In the genomic region with DNA sequence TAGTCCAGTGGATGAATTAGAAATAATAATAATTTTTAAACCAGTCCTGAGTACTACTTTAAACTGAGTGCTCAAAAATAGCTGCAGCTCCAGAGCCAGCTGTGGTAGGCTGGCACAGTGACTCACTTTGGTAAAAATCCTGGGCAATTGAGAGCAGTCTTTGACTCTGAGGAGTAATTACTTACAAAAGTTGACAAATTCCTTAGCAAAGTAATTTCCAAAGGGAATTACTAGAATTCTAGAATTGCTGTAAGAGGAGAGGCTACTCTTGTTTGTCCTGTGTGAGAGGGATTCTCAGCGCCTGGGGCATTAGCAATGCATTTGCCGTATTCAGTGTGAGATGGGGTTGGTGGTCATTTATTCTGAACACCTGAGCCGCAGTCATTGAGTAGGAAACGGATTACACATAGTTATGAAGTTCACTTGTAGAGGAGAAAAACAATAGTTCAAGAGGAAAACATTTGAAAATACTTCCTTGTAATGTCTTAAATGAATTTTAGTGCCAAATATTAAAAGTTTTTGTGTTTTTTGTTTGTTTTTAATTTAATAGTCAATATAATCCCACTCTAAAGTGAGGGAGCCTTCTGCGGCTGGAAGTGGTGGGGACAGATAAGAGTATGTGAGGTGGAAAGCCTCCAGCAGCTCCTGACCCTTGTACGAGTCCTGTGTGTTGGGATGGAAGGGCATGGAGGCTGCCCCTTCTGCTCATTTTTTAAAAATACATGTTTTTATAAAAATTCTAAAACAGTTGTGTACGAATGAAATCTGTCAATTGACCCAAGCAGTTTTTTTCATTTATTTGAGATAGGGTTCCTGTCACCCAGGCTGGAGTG, we compare ENCODE assay signal across 1 cellular context.
TF ChIP-seq lines count a peak whose summit lies in the region.

No MANE protein-coding gene starts in this region.

TF ChIP-seq in A549, 52 proteins besides CTCF, POLR2A, EP300 and RAD21 (continued from another document):
- TF ChIP-seq, protein P1, sequence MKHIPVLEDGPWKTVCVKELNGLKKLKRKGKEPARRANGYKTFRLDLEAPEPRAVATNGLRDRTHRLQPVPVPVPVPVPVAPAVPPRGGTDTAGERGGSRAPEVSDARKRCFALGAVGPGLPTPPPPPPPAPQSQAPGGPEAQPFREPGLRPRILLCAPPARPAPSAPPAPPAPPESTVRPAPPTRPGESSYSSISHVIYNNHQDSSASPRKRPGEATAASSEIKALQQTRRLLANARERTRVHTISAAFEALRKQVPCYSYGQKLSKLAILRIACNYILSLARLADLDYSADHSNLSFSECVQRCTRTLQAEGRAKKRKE (CRISPR knock-in tag; IDR thresholded peaks at IDR 0.05; ENCODE audit: low read depth) = no peak
- TF ChIP-seq, protein P2, sequence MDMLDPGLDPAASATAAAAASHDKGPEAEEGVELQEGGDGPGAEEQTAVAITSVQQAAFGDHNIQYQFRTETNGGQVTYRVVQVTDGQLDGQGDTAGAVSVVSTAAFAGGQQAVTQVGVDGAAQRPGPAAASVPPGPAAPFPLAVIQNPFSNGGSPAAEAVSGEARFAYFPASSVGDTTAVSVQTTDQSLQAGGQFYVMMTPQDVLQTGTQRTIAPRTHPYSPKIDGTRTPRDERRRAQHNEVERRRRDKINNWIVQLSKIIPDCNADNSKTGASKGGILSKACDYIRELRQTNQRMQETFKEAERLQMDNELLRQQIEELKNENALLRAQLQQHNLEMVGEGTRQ (IDR thresholded peaks at IDR 0.05) = no peak
- no peak for TF ChIP-seq GATA3 (IDR thresholded peaks at IDR 0.05; ENCODE audit: borderline replicate concordance)
- TF ChIP-seq FOXS1 (CRISPR knock-in tag; IDR thresholded peaks at IDR 0.05) = no peak
- TF ChIP-seq CHD2 (IDR thresholded peaks at IDR 0.05; ENCODE audit: low read length, partially characterized antibody) = no peak
- TF ChIP-seq EHMT2 (IDR thresholded peaks at IDR 0.05; ENCODE audit: low read depth) = no peak
- TF ChIP-seq BHLHE40 (IDR thresholded peaks at IDR 0.05; ENCODE audit: low read depth, low read length) = no peak
- no peak for TF ChIP-seq RCOR1 (IDR thresholded peaks at IDR 0.05; ENCODE audit: low read depth, low read length)
- TF ChIP-seq KDM1A (IDR thresholded peaks at IDR 0.05; ENCODE audit: low read depth) = no peak
- TF ChIP-seq MAZ (IDR thresholded peaks at IDR 0.05; ENCODE audit: borderline replicate concordance, low read depth, low read length) = no peak
- peak; percentile 59 for TF ChIP-seq HOXA7 (CRISPR knock-in tag; IDR thresholded peaks at IDR 0.05)
- peak; percentile 7 to 47; a peak in 3 of 5 replicates for TF ChIP-seq JUN (IDR thresholded peaks at IDR 0.05)
- TF ChIP-seq CEBPB (IDR thresholded peaks at IDR 0.05) = no peak
- TF ChIP-seq RARB (CRISPR knock-in tag; IDR thresholded peaks at IDR 0.05) = peak; percentile 20; the same call in 1 of the 2 replicates
- peak; percentile 56 for TF ChIP-seq FOSB (CRISPR knock-in tag; IDR thresholded peaks at IDR 0.05)
- TF ChIP-seq MAFK (IDR thresholded peaks at IDR 0.05; ENCODE audit: partially characterized antibody) = no peak
- TF ChIP-seq, protein P3, sequence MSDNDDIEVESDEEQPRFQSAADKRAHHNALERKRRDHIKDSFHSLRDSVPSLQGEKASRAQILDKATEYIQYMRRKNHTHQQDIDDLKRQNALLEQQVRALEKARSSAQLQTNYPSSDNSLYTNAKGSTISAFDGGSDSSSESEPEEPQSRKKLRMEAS (IDR thresholded peaks at IDR 0.05) = no peak
- TF ChIP-seq ZC3H11A (IDR thresholded peaks at IDR 0.05) = no peak
- TF ChIP-seq, protein P4, sequence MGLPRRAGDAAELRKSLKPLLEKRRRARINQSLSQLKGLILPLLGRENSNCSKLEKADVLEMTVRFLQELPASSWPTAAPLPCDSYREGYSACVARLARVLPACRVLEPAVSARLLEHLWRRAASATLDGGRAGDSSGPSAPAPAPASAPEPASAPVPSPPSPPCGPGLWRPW (IDR thresholded peaks at IDR 0.05) = no peak
- TF ChIP-seq NPAS2 (CRISPR knock-in tag; IDR thresholded peaks at IDR 0.05; ENCODE audit: borderline replicate concordance) = no peak
- TF ChIP-seq HDAC2 (IDR thresholded peaks at IDR 0.05) = no peak
- TF ChIP-seq, protein P5, sequence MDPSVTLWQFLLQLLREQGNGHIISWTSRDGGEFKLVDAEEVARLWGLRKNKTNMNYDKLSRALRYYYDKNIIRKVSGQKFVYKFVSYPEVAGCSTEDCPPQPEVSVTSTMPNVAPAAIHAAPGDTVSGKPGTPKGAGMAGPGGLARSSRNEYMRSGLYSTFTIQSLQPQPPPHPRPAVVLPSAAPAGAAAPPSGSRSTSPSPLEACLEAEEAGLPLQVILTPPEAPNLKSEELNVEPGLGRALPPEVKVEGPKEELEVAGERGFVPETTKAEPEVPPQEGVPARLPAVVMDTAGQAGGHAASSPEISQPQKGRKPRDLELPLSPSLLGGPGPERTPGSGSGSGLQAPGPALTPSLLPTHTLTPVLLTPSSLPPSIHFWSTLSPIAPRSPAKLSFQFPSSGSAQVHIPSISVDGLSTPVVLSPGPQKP (IDR thresholded peaks at IDR 0.05; ENCODE audit: low read depth, low read length) = no peak
- no peak for TF ChIP-seq RNF2 (IDR thresholded peaks at IDR 0.05; ENCODE audit: borderline replicate concordance, low read depth)
- no peak for TF ChIP-seq NR3C1 (IDR thresholded peaks at IDR 0.05)
- TF ChIP-seq ZFP36 (IDR thresholded peaks at IDR 0.05; ENCODE audit: borderline replicate concordance, partially characterized antibody) = no peak
- TF ChIP-seq JUNB (IDR thresholded peaks at IDR 0.05) = no peak
- no peak for TF ChIP-seq FOSL2 (IDR thresholded peaks at IDR 0.05)
- TF ChIP-seq FOSL2 (CRISPR knock-in tag; IDR thresholded peaks at IDR 0.05) = peak; percentile 3; the same call in 1 of the 2 replicates
- TF ChIP-seq HOXB5 (CRISPR knock-in tag; IDR thresholded peaks at IDR 0.05) = no peak
- TF ChIP-seq, protein P6, sequence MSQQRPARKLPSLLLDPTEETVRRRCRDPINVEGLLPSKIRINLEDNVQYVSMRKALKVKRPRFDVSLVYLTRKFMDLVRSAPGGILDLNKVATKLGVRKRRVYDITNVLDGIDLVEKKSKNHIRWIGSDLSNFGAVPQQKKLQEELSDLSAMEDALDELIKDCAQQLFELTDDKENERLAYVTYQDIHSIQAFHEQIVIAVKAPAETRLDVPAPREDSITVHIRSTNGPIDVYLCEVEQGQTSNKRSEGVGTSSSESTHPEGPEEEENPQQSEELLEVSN (IDR thresholded peaks at IDR 0.05; ENCODE audit: borderline replicate concordance, low read depth) = no peak
- no peak for TF ChIP-seq KDM5A (IDR thresholded peaks at IDR 0.05)
- TF ChIP-seq, protein P7, sequence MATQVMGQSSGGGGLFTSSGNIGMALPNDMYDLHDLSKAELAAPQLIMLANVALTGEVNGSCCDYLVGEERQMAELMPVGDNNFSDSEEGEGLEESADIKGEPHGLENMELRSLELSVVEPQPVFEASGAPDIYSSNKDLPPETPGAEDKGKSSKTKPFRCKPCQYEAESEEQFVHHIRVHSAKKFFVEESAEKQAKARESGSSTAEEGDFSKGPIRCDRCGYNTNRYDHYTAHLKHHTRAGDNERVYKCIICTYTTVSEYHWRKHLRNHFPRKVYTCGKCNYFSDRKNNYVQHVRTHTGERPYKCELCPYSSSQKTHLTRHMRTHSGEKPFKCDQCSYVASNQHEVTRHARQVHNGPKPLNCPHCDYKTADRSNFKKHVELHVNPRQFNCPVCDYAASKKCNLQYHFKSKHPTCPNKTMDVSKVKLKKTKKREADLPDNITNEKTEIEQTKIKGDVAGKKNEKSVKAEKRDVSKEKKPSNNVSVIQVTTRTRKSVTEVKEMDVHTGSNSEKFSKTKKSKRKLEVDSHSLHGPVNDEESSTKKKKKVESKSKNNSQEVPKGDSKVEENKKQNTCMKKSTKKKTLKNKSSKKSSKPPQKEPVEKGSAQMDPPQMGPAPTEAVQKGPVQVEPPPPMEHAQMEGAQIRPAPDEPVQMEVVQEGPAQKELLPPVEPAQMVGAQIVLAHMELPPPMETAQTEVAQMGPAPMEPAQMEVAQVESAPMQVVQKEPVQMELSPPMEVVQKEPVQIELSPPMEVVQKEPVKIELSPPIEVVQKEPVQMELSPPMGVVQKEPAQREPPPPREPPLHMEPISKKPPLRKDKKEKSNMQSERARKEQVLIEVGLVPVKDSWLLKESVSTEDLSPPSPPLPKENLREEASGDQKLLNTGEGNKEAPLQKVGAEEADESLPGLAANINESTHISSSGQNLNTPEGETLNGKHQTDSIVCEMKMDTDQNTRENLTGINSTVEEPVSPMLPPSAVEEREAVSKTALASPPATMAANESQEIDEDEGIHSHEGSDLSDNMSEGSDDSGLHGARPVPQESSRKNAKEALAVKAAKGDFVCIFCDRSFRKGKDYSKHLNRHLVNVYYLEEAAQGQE (IDR thresholded peaks at IDR 0.05) = no peak
- no peak for TF ChIP-seq CBX2 (IDR thresholded peaks at IDR 0.05; ENCODE audit: borderline replicate concordance, low read depth)
- no peak for TF ChIP-seq SMC3 (IDR thresholded peaks at IDR 0.05)
- TF ChIP-seq CBX8 (IDR thresholded peaks at IDR 0.05) = no peak
- no peak for TF ChIP-seq ESRRA (IDR thresholded peaks at IDR 0.05; ENCODE audit: borderline replicate concordance, low read length)
- peak; percentile 95; the same call in 1 of the 2 replicates for TF ChIP-seq POLR2AphosphoS2 (conservative IDR thresholded peaks at IDR 0.05; ENCODE audit: low read length)
- peak; percentile 87 for TF ChIP-seq TFCP2L1 (CRISPR knock-in tag; IDR thresholded peaks at IDR 0.05)
- TF ChIP-seq EHF (CRISPR knock-in tag; IDR thresholded peaks at IDR 0.05) = 0 out of 2 replicates have a peak, but pooled peaks have one; percentile 16
- no peak for TF ChIP-seq HEYL (CRISPR knock-in tag; IDR thresholded peaks at IDR 0.05)
- no peak for TF ChIP-seq ZSCAN20 (CRISPR knock-in tag; IDR thresholded peaks at IDR 0.05)
- no peak for TF ChIP-seq NFE2L2 (conservative IDR thresholded peaks at IDR 0.05; ENCODE audit: low read length)
- no peak for TF ChIP-seq ZNF302 (CRISPR knock-in tag; IDR thresholded peaks at IDR 0.05)
- TF ChIP-seq, protein P8, sequence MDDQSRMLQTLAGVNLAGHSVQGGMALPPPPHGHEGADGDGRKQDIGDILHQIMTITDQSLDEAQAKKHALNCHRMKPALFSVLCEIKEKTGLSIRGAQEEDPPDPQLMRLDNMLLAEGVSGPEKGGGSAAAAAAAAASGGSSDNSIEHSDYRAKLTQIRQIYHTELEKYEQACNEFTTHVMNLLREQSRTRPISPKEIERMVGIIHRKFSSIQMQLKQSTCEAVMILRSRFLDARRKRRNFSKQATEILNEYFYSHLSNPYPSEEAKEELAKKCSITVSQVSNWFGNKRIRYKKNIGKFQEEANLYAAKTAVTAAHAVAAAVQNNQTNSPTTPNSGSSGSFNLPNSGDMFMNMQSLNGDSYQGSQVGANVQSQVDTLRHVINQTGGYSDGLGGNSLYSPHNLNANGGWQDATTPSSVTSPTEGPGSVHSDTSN (IDR thresholded peaks at IDR 0.05) = no peak
- no peak for TF ChIP-seq RFX5 (IDR thresholded peaks at IDR 0.05)
- TF ChIP-seq PHF8 (IDR thresholded peaks at IDR 0.05; ENCODE audit: borderline replicate concordance, low read depth) = no peak
- TF ChIP-seq MYC (IDR thresholded peaks at IDR 0.05; ENCODE audit: borderline replicate concordance, low read length) = no peak
- TF ChIP-seq TP53 (CRISPR knock-in tag; IDR thresholded peaks at IDR 0.05) = no peak
- TF ChIP-seq, protein P9, sequence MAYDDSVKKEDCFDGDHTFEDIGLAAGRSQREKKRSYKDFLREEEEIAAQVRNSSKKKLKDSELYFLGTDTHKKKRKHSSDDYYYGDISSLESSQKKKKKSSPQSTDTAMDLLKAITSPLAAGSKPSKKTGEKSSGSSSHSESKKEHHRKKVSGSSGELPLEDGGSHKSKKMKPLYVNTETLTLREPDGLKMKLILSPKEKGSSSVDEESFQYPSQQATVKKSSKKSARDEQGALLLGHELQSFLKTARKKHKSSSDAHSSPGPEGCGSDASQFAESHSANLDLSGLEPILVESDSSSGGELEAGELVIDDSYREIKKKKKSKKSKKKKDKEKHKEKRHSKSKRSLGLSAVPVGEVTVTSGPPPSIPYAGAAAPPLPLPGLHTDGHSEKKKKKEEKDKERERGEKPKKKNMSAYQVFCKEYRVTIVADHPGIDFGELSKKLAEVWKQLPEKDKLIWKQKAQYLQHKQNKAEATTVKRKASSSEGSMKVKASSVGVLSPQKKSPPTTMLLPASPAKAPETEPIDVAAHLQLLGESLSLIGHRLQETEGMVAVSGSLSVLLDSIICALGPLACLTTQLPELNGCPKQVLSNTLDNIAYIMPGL (CRISPR knock-in tag; IDR thresholded peaks at IDR 0.05; ENCODE audit: borderline replicate concordance) = no peak
- no peak for TF ChIP-seq CHD4 (IDR thresholded peaks at IDR 0.05; ENCODE audit: borderline replicate concordance)
- TF ChIP-seq HOXB13 (CRISPR knock-in tag; IDR thresholded peaks at IDR 0.05; ENCODE audit: low read depth) = no peak
TF ChIP-seq in A549: peak in this region for 8.
